22 cellular contexts compared by ENCODE assay signal in the genomic region with DNA sequence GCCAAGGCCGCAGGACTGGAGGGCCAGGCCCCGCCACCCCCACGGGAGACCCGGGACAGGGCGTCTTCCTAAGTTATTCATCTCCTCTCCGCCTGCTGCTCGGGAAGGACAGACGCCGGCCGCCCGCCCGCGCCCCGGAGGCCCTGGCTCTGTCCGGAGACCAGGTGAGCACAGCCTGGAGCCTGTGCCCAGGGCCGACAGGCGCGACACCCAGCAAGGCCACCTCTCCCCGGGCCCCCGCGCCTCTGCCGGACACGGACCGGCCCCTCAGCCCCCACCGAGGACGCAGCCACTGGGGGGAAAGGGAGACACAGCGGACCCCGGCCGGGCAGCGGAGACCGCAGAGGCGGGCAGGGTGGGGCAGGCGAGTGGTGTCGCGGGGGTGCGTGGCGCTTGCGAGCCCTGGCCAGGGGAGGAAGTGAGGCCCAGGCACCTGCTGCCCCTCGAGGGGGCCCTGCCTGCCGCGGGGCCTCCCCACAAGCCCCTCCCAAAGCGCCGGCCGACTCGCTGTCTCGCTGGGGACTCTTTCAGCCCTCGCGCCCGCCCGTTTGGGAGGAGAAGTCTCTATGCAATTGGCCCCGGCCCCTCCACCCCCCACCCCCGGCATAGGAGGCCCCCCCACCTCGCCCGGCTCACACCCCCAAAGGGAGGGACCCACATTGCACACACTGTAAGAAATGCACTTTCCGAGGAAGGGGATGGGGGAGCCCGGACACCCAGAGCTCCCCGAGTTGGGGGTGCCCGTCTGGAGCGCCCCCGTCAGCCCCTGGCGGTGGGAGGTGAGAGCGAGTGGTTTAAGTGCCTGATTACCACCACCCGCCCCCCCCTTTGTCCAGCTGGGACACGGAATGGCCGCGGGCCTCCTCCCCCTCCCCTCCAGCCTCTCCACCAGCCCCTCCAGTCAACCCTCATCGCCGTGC. TPM values are rescaled to one million over a fixed set of nuclear protein-coding genes. Genes with fewer than 3 reads are reported as not detected.
DNase-seq lines count a peak whose midpoint lies in the region; ATAC-seq and TF ChIP-seq lines count a peak whose summit lies in the region.
"Had no signal": no experiment of that assay in that cellular context is flagged by ENCODE, and none has a peak within 500 bp of the region (broad histone marks: within the 10 kb centered on the region; RNA-seq: fewer than 3 reads in every experiment).

No MANE protein-coding gene starts in this region.

- in situ Hi-C loops in HAP-1 (cut with MboI; ENCODE audit: low sequenced_read_pairs): no loop called here

- no peaks in the 10 kb centered on the region for H3K9me3 ChIP-seq in ascending aorta
- no peaks in the 10 kb centered on the region for H3K9me3 ChIP-seq in esophagus squamous epithelium
- H3K9me3 ChIP-seq in HAP-1: 0 out of 2 replicates have a peak, but pooled peaks cover 2% of the 10 kb centered on the region
- H3K9me3 ChIP-seq: BE2C, thyroid gland had no signal

- no peak overlapping the region for H3K27ac Mint-ChIP-seq in nephron progenitor cell
- H3K27ac Mint-ChIP-seq in type B pancreatic cell: peak overlapping the region; percentile 20
- H3K27ac Mint-ChIP-seq: activated CD4-positive, alpha-beta T cell treated with anti-CD3 and anti-CD28 coated beads, Interleukin-2, amount 10 ng/mL, durations not matched to agents 24 days and 14 days; IgD-negative memory B cell had no signal

- H3K27me3 ChIP-seq in ascending aorta (no peaks in the 10 kb centered on the region), esophagus squamous epithelium (no peaks in the 10 kb centered on the region), HAP-1 (ENCODE audit: low read depth) (no peaks in the 10 kb centered on the region)
- H3K27me3 ChIP-seq: BE2C, thyroid gland had no signal

- peaks cover 29 to 63% of the 10 kb centered on the region in 2 donors for H3K4me1 ChIP-seq in ascending aorta
- H3K4me1 ChIP-seq in esophagus squamous epithelium: peaks cover 15 to 65% (median 23%) of the 10 kb centered on the region in 3 donors
- no peaks in the 10 kb centered on the region for H3K4me1 ChIP-seq in HAP-1

- DNase-seq in ascending aorta (ENCODE audit: low spot score in 2 of 2) (no peak), esophagus squamous epithelium (lab: John Stamatoyannopoulos, UW) (no peak), nephron progenitor cell (peak; percentile 50), type B pancreatic cell (ENCODE audit: extremely low spot score, unreplicated experiment) (no peak), HAP-1 (ENCODE audit: low spot score in 2 of 2) (no peak)
- no peak for DNase-seq in activated CD4-positive, alpha-beta T cell treated with anti-CD3 and anti-CD28 coated beads, Interleukin-2, amount 50 U/mL, for 48 hours
- DNase-seq: activated CD4-positive, alpha-beta T cell treated with anti-CD3 and anti-CD28 coated beads, Interleukin-2, amount 10 ng/mL, durations not matched to agents 24 days and 14 days; activated naive CD4-positive, alpha-beta T cell treated with anti-CD3 and anti-CD28 coated beads, Interleukin-2, amount 50 U/mL, for 16 hours; BE2C; effector CD8-positive, alpha-beta T cell; MV-4-11; NCI-H2029; NCI-H446 treated with DMSO at 0.1 percent for 48 hours; stimulated activated CD4-positive, alpha-beta T cell treated with anti-CD3 and anti-CD28 coated beads, Interleukin-2, amount 100 ng/mL, for 48 hours; T-helper 9 cell; thyroid gland had no signal

- no peak for TF ChIP-seq POLR2A in esophagus squamous epithelium (IDR thresholded peaks at IDR 0.05)

- no peak for ATAC-seq in GM18502 (IDR thresholded peaks at IDR 0.05; ENCODE audit: poor library complexity, unreplicated experiment)
- ATAC-seq: sciatic nerve had no signal

- peak overlapping the region; percentile 63 for H3K4me3 Mint-ChIP-seq in nephron progenitor cell
- H3K4me3 Mint-ChIP-seq in type B pancreatic cell: peak overlapping the region; percentile 47
- H3K4me3 Mint-ChIP-seq: activated CD4-positive, alpha-beta T cell treated with anti-CD3 and anti-CD28 coated beads, Interleukin-2, amount 10 ng/mL, durations not matched to agents 24 days and 14 days; IgD-negative memory B cell; neural crest cell had no signal

- 64 to 70% methylated on average over 3 to 7 of the region's 68 CpGs for WGBS in esophagus squamous epithelium, 2 donors

- H3K9me3 Mint-ChIP-seq in nephron progenitor cell: peaks cover 17% of the 10 kb centered on the region
- no peaks in the 10 kb centered on the region for H3K9me3 Mint-ChIP-seq in type B pancreatic cell
- H3K9me3 Mint-ChIP-seq: activated CD4-positive, alpha-beta T cell treated with anti-CD3 and anti-CD28 coated beads, Interleukin-2, amount 10 ng/mL, durations not matched to agents 24 days and 14 days had no signal

- peaks cover 55% of the 10 kb centered on the region for H3K27me3 Mint-ChIP-seq in nephron progenitor cell (ENCODE audit: low read depth, poor library complexity)
- peaks cover 48% of the 10 kb centered on the region for H3K27me3 Mint-ChIP-seq in type B pancreatic cell
- H3K27me3 Mint-ChIP-seq: activated CD4-positive, alpha-beta T cell treated with anti-CD3 and anti-CD28 coated beads, Interleukin-2, amount 10 ng/mL, durations not matched to agents 24 days and 14 days; IgD-negative memory B cell had no signal

- H3K36me3 ChIP-seq in ascending aorta (peaks cover 12 to 17% of the 10 kb centered on the region in 2 donors), esophagus squamous epithelium (peaks cover 17 to 70% (median 19%) of the 10 kb centered on the region in 3 donors), HAP-1 (replicated peaks) (peaks cover 9% of the 10 kb centered on the region; the same call in 1 of the 2 replicates)

- peak overlapping the region; percentile 89 to 99 for H3K27ac ChIP-seq in ascending aorta
- peak overlapping the region in 3 of 4 donors; percentile 55 to 65 (median 60) for H3K27ac ChIP-seq in esophagus squamous epithelium
- H3K27ac ChIP-seq: thyroid gland had no signal

- intact Hi-C loops in ascending aorta (cut with DNase I): no loop called here
- intact Hi-C loops in esophagus squamous epithelium (cut with DNase I): no loop called here

- H3K36me3 Mint-ChIP-seq in nephron progenitor cell (ENCODE audit: low read depth): peaks cover 5% of the 10 kb centered on the region
- peaks cover 5% of the 10 kb centered on the region for H3K36me3 Mint-ChIP-seq in type B pancreatic cell

- TF ChIP-seq CTCF in ascending aorta (IDR thresholded peaks at IDR 0.05): no peak
- TF ChIP-seq CTCF in esophagus squamous epithelium (IDR thresholded peaks at IDR 0.05): no peak
- TF ChIP-seq CTCF in nephron progenitor cell (IDR thresholded peaks at IDR 0.05): no peak
- peak; percentile 46 for TF ChIP-seq CTCF in type B pancreatic cell (conservative IDR thresholded peaks at IDR 0.05)

- peaks cover 27% of the 10 kb centered on the region for H3K4me1 Mint-ChIP-seq in nephron progenitor cell
- H3K4me1 Mint-ChIP-seq in type B pancreatic cell (ENCODE audit: unreplicated experiment): peaks cover 5% of the 10 kb centered on the region
- H3K4me1 Mint-ChIP-seq: activated CD4-positive, alpha-beta T cell treated with anti-CD3 and anti-CD28 coated beads, Interleukin-2, amount 10 ng/mL, durations not matched to agents 24 days and 14 days; IgD-negative memory B cell had no signal

- H3K4me3 ChIP-seq in ascending aorta: no peak overlapping the region
- H3K4me3 ChIP-seq in esophagus squamous epithelium: no peak overlapping the region
- H3K4me3 ChIP-seq in HAP-1: no peak overlapping the region
- H3K4me3 ChIP-seq: lung, thyroid gland had no signal

RNA-seq across cellular contexts. Expression of gene SMIM24, which starts 17.0 kb away (rescaled TPM):
- total RNA-seq in ascending aorta (not detected), esophagus squamous epithelium (not detected), type B pancreatic cell (ENCODE audit: low replicate concordance) (7.0 and 21.9 TPM in 2 replicates)
- total RNA-seq: activated CD4-positive, alpha-beta T cell treated with anti-CD3 and anti-CD28 coated beads, Interleukin-2, amount 10 ng/mL, durations not matched to agents 24 days and 14 days; neural crest cell; sciatic nerve; SK-MEL-5; thyroid gland had no signal

RNA-seq across cellular contexts. Expression of gene SMIM44, which starts 19.9 kb away (rescaled TPM):
- total RNA-seq in ascending aorta: not detected
- not detected for total RNA-seq in esophagus squamous epithelium
- total RNA-seq in type B pancreatic cell (ENCODE audit: low replicate concordance): not detected in 2 replicates
- total RNA-seq: activated CD4-positive, alpha-beta T cell treated with anti-CD3 and anti-CD28 coated beads, Interleukin-2, amount 10 ng/mL, durations not matched to agents 24 days and 14 days; lung; neural crest cell; sciatic nerve; SK-MEL-5; thyroid gland had no signal

RNA-seq across cellular contexts. Expression of gene DOHH, which starts 37.2 kb away (rescaled TPM):
- total RNA-seq in ascending aorta (40.9 TPM), esophagus squamous epithelium (10 to 100 TPM; 21.0 to 29.5 (median 26.4) TPM), type B pancreatic cell (ENCODE audit: low replicate concordance) (10.5 and 10.8 TPM in 2 replicates)

RNA-seq across cellular contexts. Expression of gene FZR1, which starts 42.8 kb away (rescaled TPM):
- total RNA-seq in ascending aorta: 56.8 TPM
- 10 to 100 TPM; 26.5 to 46.8 (median 27.2) TPM for total RNA-seq in esophagus squamous epithelium
- 59.4 and 63.2 TPM in 2 replicates for total RNA-seq in type B pancreatic cell (ENCODE audit: low replicate concordance)
